ENCODE assay signal across 16 cellular contexts in genomic region chr16:31329671-31330552, GRCh38. TPM values are rescaled to one million over a fixed set of nuclear protein-coding genes. Genes with fewer than 3 reads are reported as not detected.
DNase-seq lines count a peak whose midpoint lies in the region; ATAC-seq and TF ChIP-seq lines count a peak whose summit lies in the region.
"Had no signal": no experiment of that assay in that cellular context is flagged by ENCODE, and none has a peak within 500 bp of the region (broad histone marks: within the 10 kb centered on the region; RNA-seq: fewer than 3 reads in every experiment).

No MANE protein-coding gene starts in this region.

- peak overlapping the region; percentile 89 for H3K4me3 Mint-ChIP-seq in activated naive CD4-positive, alpha-beta T cell treated with anti-CD3 and anti-CD28 coated beads, Interleukin-2, amount 50 U/mL, for 24 hours
- H3K4me3 Mint-ChIP-seq in WTC11, result peak overlapping the region; percentile 58

- peaks cover 3% of the 10 kb centered on the region for H3K36me3 Mint-ChIP-seq in activated naive CD4-positive, alpha-beta T cell treated with anti-CD3 and anti-CD28 coated beads, Interleukin-2, amount 50 U/mL, for 24 hours
- no peaks in the 10 kb centered on the region for H3K36me3 Mint-ChIP-seq in activated naive CD4-positive, alpha-beta T cell treated with anti-CD3 and anti-CD28 coated beads, Interleukin-2, amount 50 U/mL, for 72 hours
- H3K36me3 Mint-ChIP-seq in WTC11, result no peaks in the 10 kb centered on the region

- H3K9me3 ChIP-seq in iPS-20b (ENCODE audit: insufficient read depth, low read depth, low read length) (no peaks in the 10 kb centered on the region), sigmoid colon (no peaks in the 10 kb centered on the region), BE2C (no peaks in the 10 kb centered on the region)
- H3K9me3 ChIP-seq: ascending aorta, HAP-1, ovary, testis had no signal

- H3K4me3 ChIP-seq in iPS-20b (ENCODE audit: low read length) (peak overlapping the region; percentile 37; the same call in 1 of the 2 replicates), sigmoid colon (no peak overlapping the region), BE2C (ENCODE audit: low read depth, low read length) (no peak overlapping the region)
- H3K4me3 ChIP-seq: ascending aorta, HAP-1, ovary, testis had no signal

- H3K27ac ChIP-seq in iPS-20b (ENCODE audit: low read length) (no peak overlapping the region), sigmoid colon (no peak overlapping the region)
- H3K27ac ChIP-seq: ascending aorta, ovary, testis had no signal

- POLR2A ChIA-PET in WTC11 (lab: Charles Lee), result no interaction called here

- no peak for ATAC-seq in activated naive CD4-positive, alpha-beta T cell treated with anti-CD3 and anti-CD28 coated beads, Interleukin-2, amount 50 U/mL, for 72 hours
- ATAC-seq in WTC11, result peak; percentile 34

- H3K4me1 ChIP-seq in iPS-20b (ENCODE audit: insufficient read depth, low read length), result no peaks in the 10 kb centered on the region; the same call in 1 of the 2 replicates
- peaks cover 0 to 6% (median 2%) of the 10 kb centered on the region in 4 donors for H3K4me1 ChIP-seq in sigmoid colon
- H3K4me1 ChIP-seq in BE2C, result no peaks in the 10 kb centered on the region
- H3K4me1 ChIP-seq: ascending aorta, HAP-1, testis had no signal

- H3K27me3 ChIP-seq in iPS-20b (ENCODE audit: insufficient read depth, low read length) (peaks cover 39% of the 10 kb centered on the region), sigmoid colon (peaks cover 2 to 66% (median 42%) of the 10 kb centered on the region in 3 donors), BE2C (peaks cover 22% of the 10 kb centered on the region)
- H3K27me3 ChIP-seq: ascending aorta, ovary, testis had no signal

- H3K36me3 ChIP-seq in iPS-20b (ENCODE audit: insufficient read depth, low read depth, low read length), result no peaks in the 10 kb centered on the region
- no peaks in the 10 kb centered on the region for H3K36me3 ChIP-seq in sigmoid colon
- H3K36me3 ChIP-seq in BE2C, result no peaks in the 10 kb centered on the region
- H3K36me3 ChIP-seq: ascending aorta, HAP-1, ovary had no signal

- intact Hi-C loops in sigmoid colon (cut with DNase I), result no loop called here

- H3K9me3 Mint-ChIP-seq in activated naive CD4-positive, alpha-beta T cell treated with anti-CD3 and anti-CD28 coated beads, Interleukin-2, amount 50 U/mL, for 24 hours, result no peaks in the 10 kb centered on the region
- H3K9me3 Mint-ChIP-seq in activated naive CD4-positive, alpha-beta T cell treated with anti-CD3 and anti-CD28 coated beads, Interleukin-2, amount 50 U/mL, for 72 hours, result no peaks in the 10 kb centered on the region
- H3K9me3 Mint-ChIP-seq in WTC11, result peaks cover 3% of the 10 kb centered on the region; the same call in 1 of the 2 replicates

- DNase-seq in activated naive CD4-positive, alpha-beta T cell treated with anti-CD3 and anti-CD28 coated beads, Interleukin-2, amount 50 U/mL, for 72 hours (ENCODE audit: low spot score in 2 of 2), result no peak
- DNase-seq in WTC11 (ENCODE audit: low spot score) (peak; percentile 21), sigmoid colon (peak; percentile 57), NCI-H2107 treated with DMSO at 0.1 percent for 48 hours (lab: John Stamatoyannopoulos, UW; ENCODE audit: unreplicated experiment) (no peak), BE2C (no peak)
- DNase-seq in NK-92 treated with Interleukin-12 subunit alpha and Interleukin-12 subunit beta, amount 100 ng/mL, for 24 hours (lab: John Stamatoyannopoulos, UW), result no peak
- DNase-seq: NCI-H1092 treated with DMSO at 0.1 percent for 48 hours; NCI-H2227 treated with DMSO at 0.1 percent for 48 hours; ovary; stimulated activated CD4-positive, alpha-beta T cell treated with anti-CD3 and anti-CD28 coated beads, Interleukin-4, amount 100 ng/mL, for 24 hours; testis had no signal

- peaks cover 24% of the 10 kb centered on the region for H3K4me1 Mint-ChIP-seq in activated naive CD4-positive, alpha-beta T cell treated with anti-CD3 and anti-CD28 coated beads, Interleukin-2, amount 50 U/mL, for 24 hours
- H3K4me1 Mint-ChIP-seq in WTC11, result peaks cover 26% of the 10 kb centered on the region

- H3K9ac ChIP-seq in iPS-20b (ENCODE audit: low read depth, low read length), result no peak overlapping the region

- no peak overlapping the region for H3K27ac Mint-ChIP-seq in activated naive CD4-positive, alpha-beta T cell treated with anti-CD3 and anti-CD28 coated beads, Interleukin-2, amount 50 U/mL, for 24 hours
- peak overlapping the region in 1 of 2 donors; percentile 23 for H3K27ac Mint-ChIP-seq in activated naive CD4-positive, alpha-beta T cell treated with anti-CD3 and anti-CD28 coated beads, Interleukin-2, amount 50 U/mL, for 72 hours
- no peak overlapping the region for H3K27ac Mint-ChIP-seq in WTC11

- no peak for TF ChIP-seq CTCF in WTC11 (IDR thresholded peaks at IDR 0.05)
- TF ChIP-seq CTCF in sigmoid colon (IDR thresholded peaks at IDR 0.05), result no peak
- TF ChIP-seq CTCF in BE2C (IDR thresholded peaks at IDR 0.05; ENCODE audit: low read depth, low read length), result no peak

- 36 to 64% methylated on average over 39 of the region's 39 CpGs for WGBS in sigmoid colon, 2 donors

- H3K27me3 Mint-ChIP-seq in activated naive CD4-positive, alpha-beta T cell treated with anti-CD3 and anti-CD28 coated beads, Interleukin-2, amount 50 U/mL, for 24 hours, result peaks cover 3% of the 10 kb centered on the region
- peaks cover 53% of the 10 kb centered on the region for H3K27me3 Mint-ChIP-seq in WTC11 (ENCODE audit: low read depth)

- no peak for TF ChIP-seq EP300 in sigmoid colon (IDR thresholded peaks at IDR 0.05)

- CTCF ChIA-PET in WTC11 (lab: Charles Lee), result interaction anchor here (0.8 to 1.2 kb wide), 2 partner anchors 64 to 112 kb away, joined by 3 read pairs; no protein-coding TSS in a partner anchor

- no peak for TF ChIP-seq POLR2A in sigmoid colon (IDR thresholded peaks at IDR 0.05)

TF ChIP-seq in WTC11, 78 proteins besides CTCF, POLR2A, EP300 and RAD21:
- TF ChIP-seq GABPB1 (CRISPR knock-in tag; IDR thresholded peaks at IDR 0.05), result no peak

RNA-seq across cellular contexts. Expression of gene ITGAX, which starts 25.1 kb away (rescaled TPM):
- total RNA-seq in activated naive CD4-positive, alpha-beta T cell treated with anti-CD3 and anti-CD28 coated beads, Interleukin-2, amount 50 U/mL, for 72 hours, result 10 to 100 TPM in 1 of 2 donors, 1 to 10 TPM in 1; 7.3 to 19.1 TPM
- total RNA-seq in WTC11 (2021) (0.25 to 0.33 TPM (median 0.32 TPM) in 3 replicates), sigmoid colon (1 to 10 TPM in 2 of 4 donors, under 1 TPM in 2; 0.66 to 3.8 (median 1.8) TPM)
- 1 to 10 TPM in 2 of 3 donors, under 1 TPM in 1; 0.60 to 7.6 (median 1.8) TPM for polyA plus RNA-seq in sigmoid colon
- not detected for polyA plus RNA-seq in BE2C (2012; ENCODE audit: insufficient read depth, insufficient read length, low read depth)
- total RNA-seq: chondrocyte had no signal

Comparison
In these comparisons a context has a peak if more than half of its experiments do, and no peak if none do; other contexts are left out.
1. DNase-seq: peak in WTC11 (single experiment) and sigmoid colon (single experiment); none in activated naive CD4-positive, alpha-beta T cell treated with anti-CD3 and anti-CD28 coated beads, Interleukin-2, amount 50 U/mL, for 72 hours (0 of 2), NCI-H2107 treated with DMSO at 0.1 percent for 48 hours (single experiment), BE2C (single experiment) and NK-92 treated with Interleukin-12 subunit alpha and Interleukin-12 subunit beta, amount 100 ng/mL, for 24 hours (single experiment).